In genomic region chr9:93827545-93828330, GRCh38 we compare ENCODE assay signal across 8 cellular contexts.
DNase-seq lines count a peak whose midpoint lies in the region; ATAC-seq, FAIRE-seq and TF ChIP-seq lines count a peak whose summit lies in the region.

No MANE protein-coding gene starts in this region.

- no peak overlapping the region for H3K27ac Mint-ChIP-seq in activated T-helper 2 cell treated with anti-CD3 and anti-CD28 coated beads, Interferon-gamma antibody, Interleukin-2, Interleukin-4, amounts not matched to agents 10 μg/mL and 5 μg/mL and 100 μg/mL, durations not matched to agents 14 hours and 24 hours and 36 hours

- POLR2A ChIA-PET in AG04450 (lab: Yijun Ruan, JAX), result no interaction called here

- intact Hi-C loops in left ventricle myocardium superior (cut with micrococcal nuclease), result no loop called here
- intact Hi-C loops in activated T-helper 2 cell treated with anti-CD3 and anti-CD28 coated beads, Interferon-gamma antibody, Interleukin-2, Interleukin-4, amounts not matched to agents 10 μg/mL and 5 μg/mL and 100 μg/mL, durations not matched to agents 14 hours and 24 hours and 36 hours (cut with micrococcal nuclease), result loop anchor here (2.0 kb wide), 1 partner anchor 135 kb away; no protein-coding TSS in a partner anchor

- no peaks in the 10 kb centered on the region for H3K4me1 Mint-ChIP-seq in activated T-helper 2 cell treated with anti-CD3 and anti-CD28 coated beads, Interferon-gamma antibody, Interleukin-2, Interleukin-4, amounts not matched to agents 10 μg/mL and 5 μg/mL and 100 μg/mL, durations not matched to agents 14 hours and 24 hours and 36 hours (ENCODE audit: low read depth)

- H3K27me3 ChIP-seq in AG04450 (ENCODE audit: control insufficient read depth, insufficient read depth, low read length), result peaks cover 9% of the 10 kb centered on the region

- no peaks in the 10 kb centered on the region for H3K9me3 Mint-ChIP-seq in activated T-helper 2 cell treated with anti-CD3 and anti-CD28 coated beads, Interferon-gamma antibody, Interleukin-2, Interleukin-4, amounts not matched to agents 10 μg/mL and 5 μg/mL and 100 μg/mL, durations not matched to agents 14 hours and 24 hours and 36 hours

- H3K27me3 Mint-ChIP-seq in activated T-helper 2 cell treated with anti-CD3 and anti-CD28 coated beads, Interferon-gamma antibody, Interleukin-2, Interleukin-4, amounts not matched to agents 10 μg/mL and 5 μg/mL and 100 μg/mL, durations not matched to agents 14 hours and 24 hours and 36 hours (ENCODE audit: low read depth), result peaks cover 17% of the 10 kb centered on the region

- H3K4me3 ChIP-seq in AG04450 (ENCODE audit: low read depth, low read length), result peak overlapping the region; percentile 35

- ATAC-seq in left ventricle myocardium superior, result peak; percentile 97
- no peak for ATAC-seq in GM19023 (IDR thresholded peaks at IDR 0.05; ENCODE audit: unreplicated experiment)

- no peak overlapping the region for H3K27ac ChIP-seq in AG04450 (ENCODE audit: low read depth, low read length)

- no peak overlapping the region for H3K4me3 Mint-ChIP-seq in activated T-helper 2 cell treated with anti-CD3 and anti-CD28 coated beads, Interferon-gamma antibody, Interleukin-2, Interleukin-4, amounts not matched to agents 10 μg/mL and 5 μg/mL and 100 μg/mL, durations not matched to agents 14 hours and 24 hours and 36 hours (ENCODE audit: low read depth)

- H3K9me3 ChIP-seq in AG04450 (ENCODE audit: control insufficient read depth, insufficient read depth, low read length), result no peaks in the 10 kb centered on the region; the same call in 1 of the 2 replicates

- CTCF ChIA-PET in AG04450 (lab: Charles Lee), result interaction anchor here (0.5 to 1.4 kb wide), 24 partner anchors 8 to 1731 kb away, joined by 3 to 10 read pairs (median 3); no protein-coding TSS in a partner anchor

- peak; percentile 10 for DNase-seq in AG04450 (ENCODE audit: low read depth, low spot score)
- peak; percentile 25 for DNase-seq in GM18507 (ENCODE audit: extremely low spot score, insufficient read length, low read depth)
- peak; percentile 44 for DNase-seq in NCI-H526 treated with DMSO at 0.1 percent for 48 hours (lab: John Stamatoyannopoulos, UW)
- peak; percentile 7 for DNase-seq in activated naive CD8-positive, alpha-beta T cell treated with anti-CD3 and anti-CD28 coated beads, Interleukin-2, amount 50 U/mL, for 16 hours (ENCODE audit: low read depth, low spot score)
- peak; percentile 69 for DNase-seq in left ventricle myocardium superior
- peak; percentile 19 for DNase-seq in pulmonary artery endothelial cell (ENCODE audit: low read depth, low spot score)
- DNase-seq in activated T-helper 2 cell treated with anti-CD3 and anti-CD28 coated beads, Interferon-gamma antibody, Interleukin-2, Interleukin-4, amounts not matched to agents 10 μg/mL and 5 μg/mL and 100 μg/mL, durations not matched to agents 14 hours and 24 hours and 36 hours (ENCODE audit: low spot score), result no peak

- no peaks in the 10 kb centered on the region for H3K36me3 Mint-ChIP-seq in activated T-helper 2 cell treated with anti-CD3 and anti-CD28 coated beads, Interferon-gamma antibody, Interleukin-2, Interleukin-4, amounts not matched to agents 10 μg/mL and 5 μg/mL and 100 μg/mL, durations not matched to agents 14 hours and 24 hours and 36 hours (ENCODE audit: low read depth)

- FAIRE-seq in GM18507 (lab: Jason Lieb, UNC), result no peak

- peak; percentile 81 for TF ChIP-seq CTCF in AG04450 (IDR thresholded peaks at IDR 0.05; ENCODE audit: low read depth, low read length)
